In the genomic region with DNA sequence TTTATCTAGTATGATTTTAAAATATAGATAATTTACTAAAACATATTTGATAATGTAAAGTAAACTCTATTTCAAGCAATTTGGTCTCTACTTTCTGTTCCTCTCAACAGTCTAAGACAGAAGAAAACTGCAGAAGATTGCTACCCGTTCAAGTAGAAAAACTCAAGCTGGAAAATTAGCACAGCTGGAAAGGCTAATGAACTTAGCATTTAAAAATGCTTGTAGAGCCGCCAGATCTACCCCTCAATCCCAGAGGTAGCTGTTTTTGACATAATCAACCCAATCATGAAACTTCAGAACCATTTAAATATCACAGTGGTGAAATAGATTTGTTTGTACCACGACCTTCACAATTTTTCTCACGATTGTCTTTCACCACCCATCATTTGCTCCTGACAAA, we compare ENCODE assay signal across 29 cellular contexts.
"Had no signal": no experiment of that assay in that cellular context is flagged by ENCODE, and none has a peak within 500 bp of the region (broad histone marks: within the 10 kb centered on the region; RNA-seq: fewer than 3 reads in every experiment).

No MANE protein-coding gene starts in this region.

- H3K4me3 ChIP-seq: adrenal gland, ascending aorta, left lung, testis, vagina had no signal

- H3K4me1 Mint-ChIP-seq: activated B cell treated with CpG ODN at 0.5 μM for 24 hours; activated CD4-positive, alpha-beta T cell treated with anti-CD3 and anti-CD28 coated beads for 36 hours; stimulated activated naive B cell treated with anti-CD40 and anti-IgM and Interleukin-4, amounts not matched to agents 10 μg/mL and 1 μg/mL and 100 μg/mL, for 72 hours had no signal

- H3K9me3 ChIP-seq: adrenal gland, ascending aorta, left lung, testis, vagina had no signal

- H3K27me3 Mint-ChIP-seq: activated B cell treated with CpG ODN at 0.5 μM for 24 hours had no signal

- H3K27me3 ChIP-seq: adrenal gland, ascending aorta, brain microvascular endothelial cell, foreskin keratinocyte, left lung, testis, vagina had no signal

- DNase-seq: activated B cell treated with CpG ODN at 0.5 μM for 24 hours; activated CD4-positive, alpha-beta T cell treated with anti-CD3 and anti-CD28 coated beads for 36 hours; activated CD4-positive, alpha-beta T cell treated with anti-CD3 and anti-CD28 coated beads, Interleukin-2, amount 50 U/mL, for 48 hours; activated CD8-positive, alpha-beta memory T cell treated with anti-CD3 and anti-CD28 coated beads, Interleukin-2, amount 50 U/mL, for 48 hours; activated naive CD4-positive, alpha-beta T cell; activated T-cell treated with anti-CD3 and anti-CD28 coated beads, Interleukin-2, amount 50 U/mL, for 4 hours; adrenal gland; brain microvascular endothelial cell; central memory CD4-positive, alpha-beta T cell; dermis blood vessel endothelial cell; effector CD8-positive, alpha-beta T cell; erythroblast; foreskin keratinocyte; left lung; occipital lobe; posterior cingulate gyrus; small intestine; stimulated activated CD8-positive, alpha-beta memory T cell treated with anti-CD3 and anti-CD28 coated beads, Interleukin-4, amount 100 ng/mL, for 48 hours; stimulated activated naive B cell treated with anti-CD40 and anti-IgM and Interleukin-4, amounts not matched to agents 10 μg/mL and 1 μg/mL and 100 μg/mL, for 72 hours; T1000; testis; trophoblast cell had no signal

- H3K9me3 Mint-ChIP-seq: activated B cell treated with CpG ODN at 0.5 μM for 24 hours; activated T-cell treated with anti-CD3 and anti-CD28 coated beads, Interleukin-2, amount 50 U/mL, for 4 hours; activated T-helper 2 cell treated with anti-CD3 and anti-CD28 coated beads, Interferon-gamma antibody, Interleukin-2, Interleukin-4, amounts not matched to agents 10 μg/mL and 5 μg/mL and 100 μg/mL, durations not matched to agents 14 hours and 24 hours and 36 hours; natural killer cell treated with Interleukin-12 subunit alpha and Interleukin-12 subunit beta and Interleukin-15 and Interleukin-18, amount 100 ng/mL, for 72 hours; stimulated activated naive B cell treated with anti-CD40 and anti-IgM and Interleukin-4, amounts not matched to agents 10 μg/mL and 1 μg/mL and 100 μg/mL, for 72 hours; T-helper 1 cell treated with Interleukin-12 subunit alpha and Interleukin-12 subunit beta and Interleukin-4 antibody, amounts not matched to agents 30 μg/mL and 1 μg/mL, for 36 hours had no signal

- H3K4me1 ChIP-seq: ascending aorta, foreskin keratinocyte, left lung, testis, vagina had no signal

- ATAC-seq: activated CD4-positive, alpha-beta T cell treated with anti-CD3 and anti-CD28 coated beads for 36 hours; activated T-cell treated with anti-CD3 and anti-CD28 coated beads, Interleukin-2, amount 50 U/mL, for 4 hours; foreskin keratinocyte; natural killer cell treated with Interleukin-12 subunit alpha and Interleukin-12 subunit beta and Interleukin-15 and Interleukin-18, amount 100 ng/mL, for 72 hours; stimulated activated naive B cell treated with anti-CD40 and anti-IgM and Interleukin-4, amounts not matched to agents 10 μg/mL and 1 μg/mL and 100 μg/mL, for 72 hours had no signal

- H3K27ac ChIP-seq: ascending aorta, brain microvascular endothelial cell, foreskin keratinocyte, left lung, testis, vagina had no signal

- H3K4me3 Mint-ChIP-seq: activated B cell treated with CpG ODN at 0.5 μM for 24 hours; activated CD4-positive, alpha-beta T cell treated with anti-CD3 and anti-CD28 coated beads for 36 hours; activated naive CD8-positive, alpha-beta T cell; activated T-cell treated with anti-CD3 and anti-CD28 coated beads, Interleukin-2, amount 50 U/mL, for 4 hours; natural killer cell treated with Interleukin-12 subunit alpha and Interleukin-12 subunit beta and Interleukin-15 and Interleukin-18, amount 100 ng/mL, for 72 hours; stimulated activated naive B cell treated with anti-CD40 and anti-IgM and Interleukin-4, amounts not matched to agents 10 μg/mL and 1 μg/mL and 100 μg/mL, for 72 hours; T-helper 1 cell treated with Interleukin-12 subunit alpha and Interleukin-12 subunit beta and Interleukin-4 antibody, amounts not matched to agents 30 μg/mL and 1 μg/mL, for 36 hours had no signal

- FAIRE-seq: keratinocyte had no signal

- H3K36me3 ChIP-seq: adrenal gland, ascending aorta, brain microvascular endothelial cell, left lung, vagina had no signal

- H3K36me3 Mint-ChIP-seq: activated naive CD8-positive, alpha-beta T cell; natural killer cell treated with Interleukin-12 subunit alpha and Interleukin-12 subunit beta and Interleukin-15 and Interleukin-18, amount 100 ng/mL, for 72 hours; stimulated activated naive B cell treated with anti-CD40 and anti-IgM and Interleukin-4, amounts not matched to agents 10 μg/mL and 1 μg/mL and 100 μg/mL, for 72 hours had no signal

- H3K27ac Mint-ChIP-seq: activated B cell treated with CpG ODN at 0.5 μM for 24 hours; activated CD4-positive, alpha-beta T cell treated with anti-CD3 and anti-CD28 coated beads for 36 hours; activated naive CD8-positive, alpha-beta T cell; activated T-helper 2 cell treated with anti-CD3 and anti-CD28 coated beads, Interferon-gamma antibody, Interleukin-2, Interleukin-4, amounts not matched to agents 10 μg/mL and 5 μg/mL and 100 μg/mL, durations not matched to agents 14 hours and 24 hours and 36 hours; natural killer cell treated with Interleukin-12 subunit alpha and Interleukin-12 subunit beta and Interleukin-15 and Interleukin-18, amount 100 ng/mL, for 72 hours; stimulated activated naive B cell treated with anti-CD40 and anti-IgM and Interleukin-4, amounts not matched to agents 10 μg/mL and 1 μg/mL and 100 μg/mL, for 72 hours; T-helper 1 cell treated with Interleukin-12 subunit alpha and Interleukin-12 subunit beta and Interleukin-4 antibody, amounts not matched to agents 30 μg/mL and 1 μg/mL, for 36 hours had no signal
